In the genomic region with DNA sequence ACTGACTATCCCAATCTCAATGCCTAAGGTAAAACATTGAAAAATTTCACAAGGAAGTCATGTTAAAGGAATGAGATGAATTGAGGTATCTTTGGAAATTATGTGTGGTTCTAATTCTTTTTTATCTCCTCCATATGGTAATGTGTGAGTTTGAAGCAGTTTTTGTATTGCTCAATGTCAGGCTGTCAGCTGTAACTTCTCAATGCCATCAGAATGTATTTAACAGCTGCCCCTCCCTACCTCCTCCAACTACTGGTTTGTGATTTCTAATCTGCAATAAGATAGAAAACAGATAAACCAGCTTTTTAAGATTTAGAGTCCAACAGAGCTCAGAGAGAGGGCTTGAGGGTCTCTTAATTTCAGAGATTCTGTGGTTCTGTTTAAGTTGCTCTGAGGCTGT, we compare ENCODE assay signal across 18 cellular contexts.
A peak's percentile ranks its signal among the peaks of the same experiment; 100 is the strongest.
DNase-seq lines count a peak whose midpoint lies in the region; ATAC-seq and TF ChIP-seq lines count a peak whose summit lies in the region.
"Had no signal": no experiment of that assay in that cellular context is flagged by ENCODE, and none has a peak within 500 bp of the region (broad histone marks: within the 10 kb centered on the region; RNA-seq: fewer than 3 reads in every experiment).

No MANE protein-coding gene starts in this region.

- 0 out of 2 replicates have a peak, but pooled peaks cover 1% of the 10 kb centered on the region for H3K36me3 ChIP-seq in SU-DHL-6 (ENCODE audit: low read length)
- H3K36me3 ChIP-seq: suprapubic skin had no signal

- H3K4me3 ChIP-seq in SU-DHL-6 (ENCODE audit: insufficient read depth, low read length, poor library complexity, severe bottlenecking) (no peak overlapping the region), fibroblast of mammary gland (ENCODE audit: control insufficient read depth, low read depth, low read length) (no peak overlapping the region)
- H3K4me3 ChIP-seq: GM12878, suprapubic skin had no signal

- H3K9ac ChIP-seq in SU-DHL-6 (ENCODE audit: low read length), result no peak overlapping the region
- H3K9ac ChIP-seq: KMS-11 had no signal

- H3K9me2 ChIP-seq in SU-DHL-6 (replicated peaks; ENCODE audit: insufficient read depth, low read length), result no peaks in the 10 kb centered on the region

- peak overlapping the region; percentile 59 for H2AFZ ChIP-seq in SU-DHL-6 (ENCODE audit: low read depth, low read length, severe bottlenecking)

- TF ChIP-seq CTCF in SU-DHL-6 (IDR thresholded peaks at IDR 0.05; ENCODE audit: insufficient read depth, low read length, poor library complexity, severe bottlenecking) (no peak), fibroblast of mammary gland (conservative IDR thresholded peaks at IDR 0.05; ENCODE audit: control insufficient read depth, insufficient read depth, low read depth, low read length) (no peak), GM13976 (IDR thresholded peaks at IDR 0.05; ENCODE audit: borderline replicate concordance, control extremely low read depth, extremely low read depth, insufficient read depth, missing control alignments) (no peak)

- no peaks in the 10 kb centered on the region for H4K20me1 ChIP-seq in SU-DHL-6 (ENCODE audit: low read depth, low read length)

- peak overlapping the region; percentile 19 for H3K4me2 ChIP-seq in SU-DHL-6 (ENCODE audit: low read depth, low read length, poor library complexity, severe bottlenecking)

- H3F3A ChIP-seq in SU-DHL-6 (ENCODE audit: insufficient read depth), result no peaks in the 10 kb centered on the region

- H3K27ac ChIP-seq in SU-DHL-6 (ENCODE audit: low read depth, low read length), result no peak overlapping the region
- H3K27ac ChIP-seq: KMS-11, suprapubic skin had no signal

- H3K27me3 ChIP-seq in SU-DHL-6 (ENCODE audit: low read length), result no peaks in the 10 kb centered on the region
- H3K27me3 ChIP-seq: suprapubic skin had no signal

- no peaks in the 10 kb centered on the region for H3K79me2 ChIP-seq in SU-DHL-6 (ENCODE audit: insufficient read depth, low read length)

- H3K9me3 ChIP-seq in SU-DHL-6 (ENCODE audit: insufficient read depth, low read length), result no peaks in the 10 kb centered on the region
- H3K9me3 ChIP-seq: suprapubic skin had no signal

- no peak for ATAC-seq in HG02798 (IDR thresholded peaks at IDR 0.05; ENCODE audit: poor library complexity, unreplicated experiment)
- ATAC-seq: GM12878, natural killer cell had no signal

- DNase-seq in M059J (ENCODE audit: low read depth) (peak; percentile 12), fibroblast of mammary gland (ENCODE audit: low read depth) (peak; percentile 80), superior temporal gyrus (ENCODE audit: extremely low spot score) (peak; percentile 39), activated T-cell treated with anti-CD3 and anti-CD28 coated beads for 4 hours (no peak), GM13976 (ENCODE audit: low spot score) (no peak)
- DNase-seq: activated naive CD4-positive, alpha-beta T cell treated with anti-CD3 and anti-CD28 coated beads, Interleukin-2, amount 50 U/mL, for 16 hours; C1 segment of cervical spinal cord; GF-D8; natural killer cell; NCI-H1694; NCI-H2227 treated with DMSO at 0.1 percent for 48 hours; RPMI8226; stimulated activated CD4-positive, alpha-beta T cell treated with anti-CD3 and anti-CD28 coated beads, Interleukin-4, amount 100 ng/mL, for 4 hours had no signal

- in situ Hi-C loops in GM13976 (cut with MboI; ENCODE audit: low sequenced_read_pairs, unreplicated experiment), result no loop called here

Comparison
In these comparisons a context has a peak if more than half of its experiments do, and no peak if none do; other contexts are left out.
1. DNase-seq: peak in M059J (single experiment), fibroblast of mammary gland (single experiment) and superior temporal gyrus (single experiment); none in activated T-cell treated with anti-CD3 and anti-CD28 coated beads for 4 hours (single experiment) and GM13976 (single experiment).